27 cellular contexts compared by ENCODE assay signal in the genomic region with DNA sequence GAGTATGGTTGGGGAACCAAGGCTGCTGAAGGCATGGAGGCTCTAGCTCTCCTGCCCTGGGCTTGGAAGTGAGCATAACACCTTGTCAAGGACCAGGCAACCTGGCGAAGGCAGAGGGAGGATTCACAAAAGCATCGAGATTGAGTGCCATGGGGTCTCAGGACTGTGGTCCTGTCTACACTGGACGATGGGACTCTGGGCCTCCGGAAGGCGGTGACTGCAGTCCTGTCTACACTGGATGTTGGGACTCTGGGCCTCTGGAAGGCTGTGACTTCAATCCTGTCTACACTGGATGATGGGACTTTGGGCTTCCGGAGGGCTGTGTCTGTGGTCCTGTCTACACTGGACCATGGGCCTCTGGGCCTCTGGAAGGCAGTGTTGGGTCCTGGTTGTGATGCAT.
"Had no signal": no experiment of that assay in that cellular context is flagged by ENCODE, and none has a peak within 500 bp of the region (broad histone marks: within the 10 kb centered on the region; RNA-seq: fewer than 3 reads in every experiment).

No MANE protein-coding gene starts in this region.

- H3K36me3 ChIP-seq: brain microvascular endothelial cell, cardiac muscle cell, Peyer's patch, SJSA1 had no signal

- H3K27ac ChIP-seq: brain microvascular endothelial cell, cardiac muscle cell, KMS-11, Peyer's patch, SJSA1 had no signal

- ATAC-seq: activated CD8-positive, alpha-beta T cell treated with anti-CD3 and anti-CD28 coated beads for 36 hours; PC-3 had no signal

- H3K9me3 Mint-ChIP-seq: activated CD4-positive, alpha-beta T cell treated with anti-CD3 and anti-CD28 coated beads, Interleukin-2, amount 10 ng/mL, durations not matched to agents 24 days and 14 days; activated CD8-positive, alpha-beta T cell treated with anti-CD3 and anti-CD28 coated beads for 36 hours; activated naive CD8-positive, alpha-beta T cell treated with anti-CD3 and anti-CD28 coated beads for 36 hours; activated T-helper 2 cell treated with anti-CD3 and anti-CD28 coated beads, Interferon-gamma antibody, Interleukin-2, Interleukin-4, amounts not matched to agents 10 μg/mL and 5 μg/mL and 100 μg/mL, durations not matched to agents 14 hours and 24 hours and 36 hours; T-helper 1 cell treated with Interleukin-12 subunit alpha and Interleukin-12 subunit beta and Interleukin-4 antibody, amounts not matched to agents 30 μg/mL and 1 μg/mL, for 36 hours; T-helper 2 cell treated with Interferon-gamma antibody and Interleukin-4, amounts not matched to agents 5 μg/mL and 100 μg/mL, for 36 hours had no signal

- H3K4me3 ChIP-seq: cardiac muscle cell, Peyer's patch, SJSA1 had no signal

- H3K27me3 Mint-ChIP-seq: activated CD4-positive, alpha-beta T cell treated with anti-CD3 and anti-CD28 coated beads, Interleukin-2, amount 10 ng/mL, durations not matched to agents 24 days and 14 days; activated CD8-positive, alpha-beta T cell treated with anti-CD3 and anti-CD28 coated beads for 36 hours had no signal

- H3K4me1 Mint-ChIP-seq: activated CD4-positive, alpha-beta T cell treated with anti-CD3 and anti-CD28 coated beads, Interleukin-2, amount 10 ng/mL, durations not matched to agents 24 days and 14 days; activated naive CD8-positive, alpha-beta T cell treated with anti-CD3 and anti-CD28 coated beads for 36 hours had no signal

- H3K4me1 ChIP-seq: Peyer's patch, SJSA1 had no signal

- H3K9ac ChIP-seq: KMS-11, SK-N-SH had no signal

- H3K4me2 ChIP-seq: KMS-11, SK-N-SH had no signal

- H3K36me3 Mint-ChIP-seq: activated naive CD8-positive, alpha-beta T cell treated with anti-CD3 and anti-CD28 coated beads for 36 hours had no signal

- H3K27ac Mint-ChIP-seq: activated CD4-positive, alpha-beta T cell treated with anti-CD3 and anti-CD28 coated beads, Interleukin-2, amount 10 ng/mL, durations not matched to agents 24 days and 14 days; activated CD8-positive, alpha-beta T cell treated with anti-CD3 and anti-CD28 coated beads for 36 hours; activated naive CD8-positive, alpha-beta T cell treated with anti-CD3 and anti-CD28 coated beads for 36 hours; activated T-helper 2 cell treated with anti-CD3 and anti-CD28 coated beads, Interferon-gamma antibody, Interleukin-2, Interleukin-4, amounts not matched to agents 10 μg/mL and 5 μg/mL and 100 μg/mL, durations not matched to agents 14 hours and 24 hours and 36 hours; T-helper 1 cell treated with Interleukin-12 subunit alpha and Interleukin-12 subunit beta and Interleukin-4 antibody, amounts not matched to agents 30 μg/mL and 1 μg/mL, for 36 hours; T-helper 2 cell treated with Interferon-gamma antibody and Interleukin-4, amounts not matched to agents 5 μg/mL and 100 μg/mL, for 36 hours had no signal

- DNase-seq: activated CD4-positive, alpha-beta T cell treated with anti-CD3 and anti-CD28 coated beads, Interleukin-2, amount 10 ng/mL, durations not matched to agents 24 days and 14 days; activated CD4-positive, alpha-beta T cell treated with anti-CD3 and anti-CD28 coated beads, Interleukin-2, amount 50 U/mL, for 4 hours; activated CD8-positive, alpha-beta T cell treated with anti-CD3 and anti-CD28 coated beads for 36 hours; activated naive CD4-positive, alpha-beta T cell; activated naive CD4-positive, alpha-beta T cell treated with anti-CD3 and anti-CD28 coated beads, Interleukin-2, amount 50 U/mL, for 16 hours; activated naive CD8-positive, alpha-beta T cell treated with anti-CD3 and anti-CD28 coated beads for 36 hours; activated T-cell treated with anti-CD3 and anti-CD28 coated beads, Interleukin-2, amount 50 U/mL, for 1 hour; amniotic stem cell; brain microvascular endothelial cell; MM.1S; MV-4-11; NCI-H187; NCI-H2107; NCI-H2171; NCI-H526; NK-92 treated with Interleukin-12 subunit alpha and Interleukin-12 subunit beta, amount 100 ng/mL, for 24 hours; PC-3; Peyer's patch; RPMI8226; SHP77 treated with DMSO at 0.1 percent for 48 hours; SK-N-SH had no signal

- H3K4me3 Mint-ChIP-seq: activated CD4-positive, alpha-beta T cell treated with anti-CD3 and anti-CD28 coated beads, Interleukin-2, amount 10 ng/mL, durations not matched to agents 24 days and 14 days; activated CD8-positive, alpha-beta T cell treated with anti-CD3 and anti-CD28 coated beads for 36 hours; activated naive CD8-positive, alpha-beta T cell treated with anti-CD3 and anti-CD28 coated beads for 36 hours; T-helper 1 cell treated with Interleukin-12 subunit alpha and Interleukin-12 subunit beta and Interleukin-4 antibody, amounts not matched to agents 30 μg/mL and 1 μg/mL, for 36 hours; T-helper 2 cell treated with Interferon-gamma antibody and Interleukin-4, amounts not matched to agents 5 μg/mL and 100 μg/mL, for 36 hours had no signal

- H3K27me3 ChIP-seq: brain microvascular endothelial cell, Peyer's patch had no signal

- H3K9me3 ChIP-seq: Peyer's patch, SJSA1, SK-N-SH had no signal
